ENCODE assay signal across 30 cellular contexts in genomic region chr3:167246252-167246651, GRCh38.
"Had no signal": no experiment of that assay in that cellular context is flagged by ENCODE, and none has a peak within 500 bp of the region (broad histone marks: within the 10 kb centered on the region; RNA-seq: fewer than 3 reads in every experiment).

No MANE protein-coding gene starts in this region.

- H3K27ac Mint-ChIP-seq: activated CD4-positive, alpha-beta memory T cell treated with anti-CD3 and anti-CD28 coated beads, Interleukin-2, amount 10 ng/mL, durations not matched to agents 7 days and 5 days; activated CD4-positive, alpha-beta T cell treated with anti-CD3 and anti-CD28 coated beads, Interleukin-2, amount 10 ng/mL, durations not matched to agents 7 days and 5 days; activated naive CD4-positive, alpha-beta T cell treated with anti-CD3 and anti-CD28 coated beads, Interleukin-2, amount 10 ng/mL, durations not matched to agents 7 days and 5 days; activated naive CD4-positive, alpha-beta T cell treated with anti-CD3 and anti-CD28 coated beads, Interleukin-2, amount 50 U/mL, for 72 hours; activated naive CD8-positive, alpha-beta T cell treated with anti-CD3 and anti-CD28 coated beads, Interleukin-2, amount 10 ng/mL, durations not matched to agents 7 days and 5 days; activated T-cell treated with anti-CD3 and anti-CD28 coated beads, Interleukin-2, amount 50 U/mL, for 24 hours; activated T-cell treated with anti-CD3 and anti-CD28 coated beads, Interleukin-2, amount 50 U/mL, for 72 hours; dendritic cell treated with granulocyte-macrophage colony-stimulating factor and Interleukin-4, amounts not matched to agents 40 ng/mL and 50 ng/mL, for 4 days; effector memory CD8-positive, alpha-beta T cell had no signal

- H3K27me3 Mint-ChIP-seq: activated CD4-positive, alpha-beta memory T cell treated with anti-CD3 and anti-CD28 coated beads, Interleukin-2, amount 10 ng/mL, durations not matched to agents 7 days and 5 days; activated CD4-positive, alpha-beta T cell treated with anti-CD3 and anti-CD28 coated beads, Interleukin-2, amount 10 ng/mL, durations not matched to agents 7 days and 5 days; activated naive CD4-positive, alpha-beta T cell treated with anti-CD3 and anti-CD28 coated beads, Interleukin-2, amount 10 ng/mL, durations not matched to agents 7 days and 5 days; activated naive CD8-positive, alpha-beta T cell treated with anti-CD3 and anti-CD28 coated beads, Interleukin-2, amount 10 ng/mL, durations not matched to agents 7 days and 5 days; activated T-cell treated with anti-CD3 and anti-CD28 coated beads, Interleukin-2, amount 50 U/mL, for 24 hours; central memory CD8-positive, alpha-beta T cell; dendritic cell treated with granulocyte-macrophage colony-stimulating factor and Interleukin-4, amounts not matched to agents 40 ng/mL and 50 ng/mL, for 4 days; effector memory CD8-positive, alpha-beta T cell had no signal

- H3K36me3 Mint-ChIP-seq: activated naive CD4-positive, alpha-beta T cell treated with anti-CD3 and anti-CD28 coated beads, Interleukin-2, amount 10 ng/mL, durations not matched to agents 7 days and 5 days; activated naive CD4-positive, alpha-beta T cell treated with anti-CD3 and anti-CD28 coated beads, Interleukin-2, amount 50 U/mL, for 72 hours; activated naive CD8-positive, alpha-beta T cell treated with anti-CD3 and anti-CD28 coated beads, Interleukin-2, amount 10 ng/mL, durations not matched to agents 7 days and 5 days had no signal

- H3K27me3 ChIP-seq: ascending aorta, brain microvascular endothelial cell, dorsolateral prefrontal cortex, esophagus squamous epithelium had no signal

- H3K27ac ChIP-seq: ascending aorta, brain microvascular endothelial cell, coronary artery, dorsolateral prefrontal cortex, epithelial cell of prostate, esophagus squamous epithelium had no signal

- H3K36me3 ChIP-seq: ascending aorta, brain microvascular endothelial cell, esophagus squamous epithelium had no signal

- DNase-seq: activated CD4-positive, alpha-beta memory T cell treated with anti-CD3 and anti-CD28 coated beads, Interleukin-2, amount 10 ng/mL, durations not matched to agents 7 days and 5 days; activated CD4-positive, alpha-beta T cell treated with anti-CD3 and anti-CD28 coated beads for 1 hour; activated CD4-positive, alpha-beta T cell treated with anti-CD3 and anti-CD28 coated beads for 4 hours; activated CD4-positive, alpha-beta T cell treated with anti-CD3 and anti-CD28 coated beads, Interleukin-2, amount 10 ng/mL, durations not matched to agents 7 days and 5 days; activated CD4-positive, alpha-beta T cell treated with anti-CD3 and anti-CD28 coated beads, Interleukin-2, amount 50 U/mL, for 4 hours; activated CD4-positive, CD25-positive, alpha-beta regulatory T cell; activated CD8-positive, alpha-beta memory T cell treated with anti-CD3 and anti-CD28 coated beads, Interleukin-2, amount 50 U/mL, for 48 hours; activated gamma-delta T cell; activated naive CD4-positive, alpha-beta T cell; activated naive CD4-positive, alpha-beta T cell treated with anti-CD3 and anti-CD28 coated beads, Interleukin-2, amount 10 ng/mL, durations not matched to agents 7 days and 5 days; activated naive CD8-positive, alpha-beta T cell treated with anti-CD3 and anti-CD28 coated beads, Interleukin-2, amount 10 ng/mL, durations not matched to agents 7 days and 5 days; activated T-cell treated with anti-CD3 and anti-CD28 coated beads for 4 hours; activated T-cell treated with anti-CD3 and anti-CD28 coated beads, Interleukin-2, amount 50 U/mL, for 24 hours; activated T-cell treated with anti-CD3 and anti-CD28 coated beads, Interleukin-2, amount 50 U/mL, for 72 hours; brain microvascular endothelial cell; dorsolateral prefrontal cortex; effector CD4-positive, alpha-beta T cell; effector memory CD8-positive, alpha-beta T cell; esophagus squamous epithelium; head of caudate nucleus; T-helper 2 cell had no signal

- H3K9me3 ChIP-seq: ascending aorta, esophagus squamous epithelium had no signal

- H3K4me3 ChIP-seq: ascending aorta, coronary artery, dorsolateral prefrontal cortex, esophagus squamous epithelium had no signal

- H3K4me1 ChIP-seq: ascending aorta, esophagus squamous epithelium had no signal

- H3K9me3 Mint-ChIP-seq: activated CD4-positive, alpha-beta memory T cell treated with anti-CD3 and anti-CD28 coated beads, Interleukin-2, amount 10 ng/mL, durations not matched to agents 7 days and 5 days; activated CD4-positive, alpha-beta T cell treated with anti-CD3 and anti-CD28 coated beads, Interleukin-2, amount 10 ng/mL, durations not matched to agents 7 days and 5 days; activated naive CD4-positive, alpha-beta T cell treated with anti-CD3 and anti-CD28 coated beads, Interleukin-2, amount 10 ng/mL, durations not matched to agents 7 days and 5 days; activated naive CD8-positive, alpha-beta T cell treated with anti-CD3 and anti-CD28 coated beads, Interleukin-2, amount 10 ng/mL, durations not matched to agents 7 days and 5 days; activated T-cell treated with anti-CD3 and anti-CD28 coated beads, Interleukin-2, amount 50 U/mL, for 24 hours had no signal

- H3K4me3 Mint-ChIP-seq: activated CD4-positive, alpha-beta memory T cell treated with anti-CD3 and anti-CD28 coated beads, Interleukin-2, amount 10 ng/mL, durations not matched to agents 7 days and 5 days; activated CD4-positive, alpha-beta T cell treated with anti-CD3 and anti-CD28 coated beads, Interleukin-2, amount 10 ng/mL, durations not matched to agents 7 days and 5 days; activated naive CD4-positive, alpha-beta T cell treated with anti-CD3 and anti-CD28 coated beads, Interleukin-2, amount 10 ng/mL, durations not matched to agents 7 days and 5 days; activated naive CD8-positive, alpha-beta T cell treated with anti-CD3 and anti-CD28 coated beads, Interleukin-2, amount 10 ng/mL, durations not matched to agents 7 days and 5 days; activated T-cell treated with anti-CD3 and anti-CD28 coated beads, Interleukin-2, amount 50 U/mL, for 24 hours; activated T-cell treated with anti-CD3 and anti-CD28 coated beads, Interleukin-2, amount 50 U/mL, for 72 hours; central memory CD8-positive, alpha-beta T cell; dendritic cell treated with granulocyte-macrophage colony-stimulating factor and Interleukin-4, amounts not matched to agents 40 ng/mL and 50 ng/mL, for 4 days; effector memory CD8-positive, alpha-beta T cell had no signal

- FAIRE-seq: bronchial epithelial cell, endothelial cell of umbilical vein, frontal cortex had no signal

- H3K4me1 Mint-ChIP-seq: activated CD4-positive, alpha-beta memory T cell treated with anti-CD3 and anti-CD28 coated beads, Interleukin-2, amount 10 ng/mL, durations not matched to agents 7 days and 5 days; activated CD4-positive, alpha-beta T cell treated with anti-CD3 and anti-CD28 coated beads, Interleukin-2, amount 10 ng/mL, durations not matched to agents 7 days and 5 days; activated naive CD4-positive, alpha-beta T cell treated with anti-CD3 and anti-CD28 coated beads, Interleukin-2, amount 10 ng/mL, durations not matched to agents 7 days and 5 days; activated naive CD8-positive, alpha-beta T cell treated with anti-CD3 and anti-CD28 coated beads, Interleukin-2, amount 10 ng/mL, durations not matched to agents 7 days and 5 days; central memory CD8-positive, alpha-beta T cell had no signal

- ATAC-seq: activated naive CD4-positive, alpha-beta T cell treated with anti-CD3 and anti-CD28 coated beads, Interleukin-2, amount 50 U/mL, for 72 hours; activated T-cell treated with anti-CD3 and anti-CD28 coated beads, Interleukin-2, amount 50 U/mL, for 72 hours; effector memory CD8-positive, alpha-beta T cell had no signal
